In the genomic region with DNA sequence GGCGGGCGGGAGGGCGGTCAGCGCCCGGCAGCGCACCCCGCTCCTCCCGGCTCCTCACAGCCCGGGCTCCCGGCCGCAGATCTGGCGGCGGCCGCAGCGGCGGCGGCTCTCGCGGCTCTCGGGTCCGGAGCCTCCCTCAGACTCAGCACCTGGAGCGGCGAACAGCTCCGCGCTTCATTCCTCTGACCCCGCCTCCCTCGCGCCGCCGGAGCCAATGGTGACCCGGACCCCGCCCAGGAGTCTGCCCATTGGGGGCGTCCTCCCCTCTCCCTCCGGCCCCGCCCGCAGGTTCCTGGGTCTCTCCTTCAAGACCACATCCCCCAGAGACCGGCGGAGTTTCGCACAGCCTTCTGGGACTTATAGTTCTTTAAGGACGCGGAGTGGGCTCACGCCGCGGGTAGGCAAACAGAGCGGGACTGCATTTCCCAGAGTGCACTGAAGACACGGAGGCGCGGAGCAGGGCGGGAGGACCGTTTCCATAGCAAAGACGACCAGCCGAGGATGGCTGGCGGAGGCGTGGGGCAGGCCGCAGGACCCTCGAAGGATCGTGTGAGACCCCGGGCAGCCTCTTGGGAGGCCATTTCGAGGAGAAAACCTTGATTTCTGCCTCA, we compare ENCODE assay signal across 8 cellular contexts. TPM values are rescaled to one million over a fixed set of nuclear protein-coding genes. Genes with fewer than 3 reads are reported as not detected.
A peak's percentile ranks its signal among the peaks of the same experiment; 100 is the strongest.
DNase-seq lines count a peak whose midpoint lies in the region; ATAC-seq and TF ChIP-seq lines count a peak whose summit lies in the region.

A gene (minus strand): TSS at position 149 of the 611 bp plus-strand sequence. CDS start 76,327 bp downstream, outside the sequence.

- no peak for TF ChIP-seq CTCF in HEK293 (tag by site-specific recombination; IDR thresholded peaks at IDR 0.05)
- TF ChIP-seq CTCF in gastroesophageal sphincter (IDR thresholded peaks at IDR 0.05) = peak in 1 of 4 experiments; percentile 16
- no peak for TF ChIP-seq CTCF in neural progenitor cell (IDR thresholded peaks at IDR 0.05)

- WGBS in gastroesophageal sphincter (ENCODE audit: low coverage in 1 of 2), 2 donors = 0% methylated on average over 1 of the region's 59 CpGs; no CpG with 5 or more reads in 1 of the 2 donors

- H3K4me1 ChIP-seq in HEK293 (ENCODE audit: control insufficient read depth, insufficient read depth, low read length) (no peaks in the 10 kb centered on the region), gastroesophageal sphincter (peaks cover 2 to 37% (median 19%) of the 10 kb centered on the region in 3 donors), neural progenitor cell (peaks cover 13% of the 10 kb centered on the region)

- peak within 1 kb of the TSS; percentile 60 for H2AFZ ChIP-seq in neural progenitor cell (replicated peaks)

- no peaks in the 10 kb centered on the region for H3K9me3 Mint-ChIP-seq in activated naive CD4-positive, alpha-beta T cell treated with anti-CD3 and anti-CD28 coated beads for 36 hours
- H3K9me3 Mint-ChIP-seq in neural progenitor cell = peaks cover 3% of the 10 kb centered on the region
- H3K9me3 Mint-ChIP-seq in stimulated activated naive CD8-positive, alpha-beta T cell treated with anti-CD3 and anti-CD28 coated beads, Interleukin-15, amount 100 ng/mL, for 72 hours = no peaks in the 10 kb centered on the region

- no peak within 1 kb of the TSS for H3K27ac ChIP-seq in HEK293 (ENCODE audit: extremely low read depth, low read depth, low read length)
- H3K27ac ChIP-seq in gastroesophageal sphincter = peak within 1 kb of the TSS in 1 of 4 donors; percentile 28
- no peak within 1 kb of the TSS for H3K27ac ChIP-seq in neural progenitor cell

- H3K36me3 Mint-ChIP-seq in activated naive CD4-positive, alpha-beta T cell treated with anti-CD3 and anti-CD28 coated beads for 36 hours (ENCODE audit: low read depth) = no peaks in the 10 kb centered on the region
- H3K36me3 Mint-ChIP-seq in neural progenitor cell = no peaks in the 10 kb centered on the region

- H3K9me3 ChIP-seq in HEK293 (ENCODE audit: control insufficient read depth, insufficient read depth, low read depth, low read length) (no peaks in the 10 kb centered on the region), gastroesophageal sphincter (no peaks in the 10 kb centered on the region), neural progenitor cell (ENCODE audit: low read depth) (no peaks in the 10 kb centered on the region)

- H3K9ac ChIP-seq in neural progenitor cell = no peak within 1 kb of the TSS

- peak within 1 kb of the TSS; percentile 85 for H3K4me2 ChIP-seq in neural progenitor cell

- H3F3A ChIP-seq in neural progenitor cell (ENCODE audit: low read depth) = peaks cover 4% of the 10 kb centered on the region

- peaks cover 22% of the 10 kb centered on the region for H3K27me3 ChIP-seq in gastroesophageal sphincter
- peaks cover 27% of the 10 kb centered on the region for H3K27me3 ChIP-seq in neural progenitor cell

- peak within 1 kb of the TSS; percentile 72 for H3K4me3 Mint-ChIP-seq in activated naive CD4-positive, alpha-beta T cell treated with anti-CD3 and anti-CD28 coated beads for 36 hours
- peak within 1 kb of the TSS; percentile 87 for H3K4me3 Mint-ChIP-seq in neural progenitor cell
- H3K4me3 Mint-ChIP-seq in stimulated activated naive CD8-positive, alpha-beta T cell treated with anti-CD3 and anti-CD28 coated beads, Interleukin-15, amount 100 ng/mL, for 72 hours = peak within 1 kb of the TSS; percentile 82 to 94

- peaks cover 30% of the 10 kb centered on the region for H4K20me1 ChIP-seq in neural progenitor cell (ENCODE audit: low read depth)

- TF ChIP-seq POLR2A in gastroesophageal sphincter (IDR thresholded peaks at IDR 0.05) = no peak

- H3K36me3 ChIP-seq in HEK293 (ENCODE audit: control insufficient read depth in 2 of 2, insufficient read depth in 1 of 2, low read length in 2 of 2) (no peaks in the 10 kb centered on the region), gastroesophageal sphincter (no peaks in the 10 kb centered on the region), neural progenitor cell (no peaks in the 10 kb centered on the region)

- ATAC-seq in gastroesophageal sphincter = peak; percentile 96
- peak; percentile 97 for ATAC-seq in stimulated activated naive CD8-positive, alpha-beta T cell treated with anti-CD3 and anti-CD28 coated beads, Interleukin-15, amount 100 ng/mL, for 72 hours

- peaks cover 20% of the 10 kb centered on the region for H3K4me1 Mint-ChIP-seq in activated naive CD4-positive, alpha-beta T cell treated with anti-CD3 and anti-CD28 coated beads for 36 hours (ENCODE audit: low read depth)
- H3K4me1 Mint-ChIP-seq in neural progenitor cell = peaks cover 19% of the 10 kb centered on the region
- H3K4me1 Mint-ChIP-seq in stimulated activated naive CD8-positive, alpha-beta T cell treated with anti-CD3 and anti-CD28 coated beads, Interleukin-15, amount 100 ng/mL, for 72 hours = peaks cover 24% of the 10 kb centered on the region

- H3K4me3 ChIP-seq in HEK293 (ENCODE audit: low read depth, low read length) (peak within 1 kb of the TSS; percentile 43), gastroesophageal sphincter (peak within 1 kb of the TSS; percentile 6 to 60), neural progenitor cell (peak within 1 kb of the TSS; percentile 57)

- no peak for TF ChIP-seq EP300 in gastroesophageal sphincter (IDR thresholded peaks at IDR 0.05)

- DNase-seq in ELR (ENCODE audit: low read depth) (peak; percentile 100), MV-4-11 (lab: John Stamatoyannopoulos, UW) (peak; percentile 99), SK-N-DZ (ENCODE audit: low spot score) (peak; percentile 100), neural progenitor cell (ENCODE audit: low spot score) (peak; percentile 100)
- peak; percentile 98 for DNase-seq in activated naive CD4-positive, alpha-beta T cell treated with anti-CD3 and anti-CD28 coated beads for 36 hours
- peak; percentile 98 to 99 for DNase-seq in stimulated activated naive CD8-positive, alpha-beta T cell treated with anti-CD3 and anti-CD28 coated beads, Interleukin-15, amount 100 ng/mL, for 72 hours

- no peak within 1 kb of the TSS for H3K27ac Mint-ChIP-seq in activated naive CD4-positive, alpha-beta T cell treated with anti-CD3 and anti-CD28 coated beads for 36 hours
- no peak within 1 kb of the TSS for H3K27ac Mint-ChIP-seq in neural progenitor cell
- H3K27ac Mint-ChIP-seq in stimulated activated naive CD8-positive, alpha-beta T cell treated with anti-CD3 and anti-CD28 coated beads, Interleukin-15, amount 100 ng/mL, for 72 hours = peak within 1 kb of the TSS; percentile 17 to 71

- no peaks in the 10 kb centered on the region for H3K79me2 ChIP-seq in neural progenitor cell (ENCODE audit: low read depth)

- POLR2A ChIA-PET in HEK293 (lab: Yijun Ruan, JAX) = interaction anchor here (0.6 kb wide), 1 partner anchor 29 kb away, joined by 3 read pairs; no protein-coding TSS in a partner anchor

- CTCF ChIA-PET in HEK293 (lab: Yijun Ruan, JAX) = interaction anchor here (0.6 to 1.0 kb wide), 4 partner anchors 17 to 270 kb away, joined by 3 to 4 read pairs (median 4); no protein-coding TSS in a partner anchor
- CTCF ChIA-PET in activated naive CD4-positive, alpha-beta T cell treated with anti-CD3 and anti-CD28 coated beads for 36 hours (lab: Charles Lee) = interaction anchor here (0.7 to 1.1 kb wide), 3 partner anchors 15 to 255 kb away, joined by 3 to 4 read pairs (median 4); no protein-coding TSS in a partner anchor

- intact Hi-C loops in activated naive CD4-positive, alpha-beta T cell treated with anti-CD3 and anti-CD28 coated beads for 36 hours (cut with micrococcal nuclease) = loop anchor here (1.0 to 5.0 kb wide), 5 partner anchors 22 to 184 kb away; a partner anchor contains a TSS

- peaks cover 16% of the 10 kb centered on the region for H3K27me3 Mint-ChIP-seq in activated naive CD4-positive, alpha-beta T cell treated with anti-CD3 and anti-CD28 coated beads for 36 hours (ENCODE audit: low read depth)
- H3K27me3 Mint-ChIP-seq in neural progenitor cell (ENCODE audit: insufficient read depth, low read depth) = peaks cover 21% of the 10 kb centered on the region
- peaks cover 49% of the 10 kb centered on the region for H3K27me3 Mint-ChIP-seq in stimulated activated naive CD8-positive, alpha-beta T cell treated with anti-CD3 and anti-CD28 coated beads, Interleukin-15, amount 100 ng/mL, for 72 hours

TF ChIP-seq in HEK293, 187 proteins besides CTCF, POLR2A, EP300 and RAD21 (continues in another document):
- TF ChIP-seq ZNF473 (tag by site-specific recombination; IDR thresholded peaks at IDR 0.05) = no peak
- no peak for TF ChIP-seq ZNF184 (tag by site-specific recombination; IDR thresholded peaks at IDR 0.05)
- TF ChIP-seq ZFHX2 (tag by site-specific recombination; conservative IDR thresholded peaks at IDR 0.05) = peak; percentile 67
- TF ChIP-seq, protein P1, sequence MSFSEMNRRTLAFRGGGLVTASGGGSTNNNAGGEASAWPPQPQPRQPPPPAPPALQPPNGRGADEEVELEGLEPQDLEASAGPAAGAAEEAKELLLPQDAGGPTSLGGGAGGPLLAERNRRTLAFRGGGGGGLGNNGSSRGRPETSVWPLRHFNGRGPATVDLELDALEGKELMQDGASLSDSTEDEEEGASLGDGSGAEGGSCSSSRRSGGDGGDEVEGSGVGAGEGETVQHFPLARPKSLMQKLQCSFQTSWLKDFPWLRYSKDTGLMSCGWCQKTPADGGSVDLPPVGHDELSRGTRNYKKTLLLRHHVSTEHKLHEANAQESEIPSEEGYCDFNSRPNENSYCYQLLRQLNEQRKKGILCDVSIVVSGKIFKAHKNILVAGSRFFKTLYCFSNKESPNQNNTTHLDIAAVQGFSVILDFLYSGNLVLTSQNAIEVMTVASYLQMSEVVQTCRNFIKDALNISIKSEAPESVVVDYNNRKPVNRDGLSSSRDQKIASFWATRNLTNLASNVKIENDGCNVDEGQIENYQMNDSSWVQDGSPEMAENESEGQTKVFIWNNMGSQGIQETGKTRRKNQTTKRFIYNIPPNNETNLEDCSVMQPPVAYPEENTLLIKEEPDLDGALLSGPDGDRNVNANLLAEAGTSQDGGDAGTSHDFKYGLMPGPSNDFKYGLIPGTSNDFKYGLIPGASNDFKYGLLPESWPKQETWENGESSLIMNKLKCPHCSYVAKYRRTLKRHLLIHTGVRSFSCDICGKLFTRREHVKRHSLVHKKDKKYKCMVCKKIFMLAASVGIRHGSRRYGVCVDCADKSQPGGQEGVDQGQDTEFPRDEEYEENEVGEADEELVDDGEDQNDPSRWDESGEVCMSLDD (tag by site-specific recombination; IDR thresholded peaks at IDR 0.05) = no peak
- TF ChIP-seq OSR2 (tag by site-specific recombination; IDR thresholded peaks at IDR 0.05) = no peak
- TF ChIP-seq ZNF623 (tag by site-specific recombination; IDR thresholded peaks at IDR 0.05) = no peak
- TF ChIP-seq HOXD13 (CRISPR knock-in tag; IDR thresholded peaks at IDR 0.05; ENCODE audit: borderline replicate concordance) = no peak

RNA-seq across cellular contexts. Expression of the gene that starts here (rescaled TPM):
- polyA plus RNA-seq in SK-N-DZ (2014; cell fraction: cytosol; rRNA removed) = 10.4 and 13.0 TPM in 2 replicates
- 16.0 and 20.8 TPM in 2 replicates for polyA plus RNA-seq in SK-N-DZ (2014; cell fraction: nucleus; rRNA removed)
- under 1 TPM; 0.40 to 0.67 TPM for total RNA-seq in activated naive CD4-positive, alpha-beta T cell treated with anti-CD3 and anti-CD28 coated beads for 36 hours
- total RNA-seq in gastroesophageal sphincter (under 1 TPM in 3 of 4 donors, not detected in 1; 0.08 to 0.94 (median 0.77) TPM), neural progenitor cell (ENCODE audit: low replicate concordance) (1.4 TPM in 1 of 2 replicates, not detected in the other)

Comparison
In these comparisons a context has a peak if more than half of its experiments do, and no peak if none do; other contexts are left out.
1. Peak in DNase-seq in activated naive CD4-positive, alpha-beta T cell treated with anti-CD3 and anti-CD28 coated beads for 36 hours; RNA of the gene not detected or under 1 TPM.
2. Peak in ATAC-seq and H3K4me3 ChIP-seq in gastroesophageal sphincter; RNA of the gene not detected or under 1 TPM.
3. H3K27ac Mint-ChIP-seq: peak in stimulated activated naive CD8-positive, alpha-beta T cell treated with anti-CD3 and anti-CD28 coated beads, Interleukin-15, amount 100 ng/mL, for 72 hours (2 of 2); none in activated naive CD4-positive, alpha-beta T cell treated with anti-CD3 and anti-CD28 coated beads for 36 hours (single experiment) and neural progenitor cell (single experiment).
4. Peak in every context shown above with its lines, with median percentiles within 50 percentile points of each other: DNase-seq, H3K4me3 ChIP-seq and H3K4me3 Mint-ChIP-seq.